20 cellular contexts compared by ENCODE assay signal in the genomic region with DNA sequence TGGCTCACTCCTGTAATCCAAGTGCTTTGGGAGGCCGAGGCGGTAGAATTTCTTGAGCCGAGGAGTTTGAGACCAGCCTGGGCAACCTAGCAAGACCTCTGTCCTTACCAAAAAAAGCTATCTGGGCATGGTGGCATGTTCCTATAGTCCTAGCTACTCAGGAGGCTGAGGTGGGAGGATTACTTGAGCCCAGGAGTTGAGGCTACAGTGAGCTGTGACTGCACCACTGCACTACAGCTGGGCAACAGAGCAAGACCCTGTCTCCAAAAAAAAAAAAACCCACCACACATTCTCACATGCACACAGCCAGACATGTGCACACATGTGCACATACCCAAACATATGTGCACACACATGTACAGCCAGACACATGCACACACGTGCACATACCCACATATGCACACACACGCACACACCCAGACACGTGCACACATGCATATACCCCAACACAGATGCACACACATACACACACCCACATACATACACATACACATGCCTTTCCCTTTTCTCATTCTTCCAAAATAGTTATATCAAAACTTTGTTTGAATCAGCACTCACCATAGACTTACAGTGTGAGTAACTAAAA. TPM values are rescaled to one million over a fixed set of nuclear protein-coding genes. Genes with fewer than 3 reads are reported as not detected.
A peak's percentile ranks its signal among the peaks of the same experiment; 100 is the strongest.
DNase-seq lines count a peak whose midpoint lies in the region; ATAC-seq, FAIRE-seq and TF ChIP-seq lines count a peak whose summit lies in the region.
"Had no signal": no experiment of that assay in that cellular context is flagged by ENCODE, and none has a peak within 500 bp of the region (broad histone marks: within the 10 kb centered on the region; RNA-seq: fewer than 3 reads in every experiment).

No MANE protein-coding gene starts in this region.

- no peaks in the 10 kb centered on the region for H3K9me3 ChIP-seq in prostate gland
- H3K9me3 ChIP-seq: Caco-2 had no signal

- FAIRE-seq in HTR-8/SVneo (lab: Jason Lieb, UNC) (peak; percentile 78), bronchial epithelial cell (lab: Jason Lieb, UNC) (peak; percentile 85)
- FAIRE-seq: D721Med, G401.6, GM12892, GM18507 had no signal

- no peaks in the 10 kb centered on the region for H3K4me1 ChIP-seq in prostate gland (replicated peaks)
- H3K4me1 ChIP-seq: Caco-2 had no signal

- H3K4me3 ChIP-seq in bronchial epithelial cell (ENCODE audit: low read depth, low read length) = no peak overlapping the region
- H3K4me3 ChIP-seq in prostate gland = no peak overlapping the region
- H3K4me3 ChIP-seq: GM23248 had no signal

- intact Hi-C loops in prostate gland (cut with DNase I) = no loop called here

- TF ChIP-seq CTCF in bronchial epithelial cell (IDR thresholded peaks at IDR 0.05; ENCODE audit: insufficient read depth, low read length, severe bottlenecking) = no peak
- no peak for TF ChIP-seq CTCF in prostate gland (IDR thresholded peaks at IDR 0.05)

- DNase-seq in HTR-8/SVneo (ENCODE audit: insufficient read length, low spot score) (no peak), bronchial epithelial cell (ENCODE audit: low read depth) (no peak), prostate gland (ENCODE audit: low spot score) (no peak), NOMO-1 (lab: John Stamatoyannopoulos, UW; ENCODE audit: unreplicated experiment in 2 of 2) (no peak), AG08395 (ENCODE audit: low spot score) (no peak)
- DNase-seq: ACHN; AML-193; Caco-2; CD4-positive, alpha-beta T cell; GM23248; IMR-90; KBM-7 had no signal

- TF ChIP-seq POLR2A in prostate gland (IDR thresholded peaks at IDR 0.05) = no peak

- H3K36me3 ChIP-seq in bronchial epithelial cell (ENCODE audit: control insufficient read depth, insufficient read depth, low read length) = no peaks in the 10 kb centered on the region
- H3K36me3 ChIP-seq in prostate gland = no peaks in the 10 kb centered on the region

- H3K27me3 ChIP-seq in bronchial epithelial cell (ENCODE audit: control insufficient read depth, insufficient read depth, low read length) = no peaks in the 10 kb centered on the region
- H3K27me3 ChIP-seq in prostate gland (replicated peaks; ENCODE audit: insufficient read depth) = no peaks in the 10 kb centered on the region

- peak overlapping the region; percentile 80 to 87 for H3K27ac ChIP-seq in prostate gland
- H3K27ac ChIP-seq: C4-2B, GM23248 had no signal

- no peak for ATAC-seq in HG03520 (IDR thresholded peaks at IDR 0.05; ENCODE audit: unreplicated experiment)
- ATAC-seq: HCT116 had no signal

- WGBS in prostate gland = 92% methylated on average over 6 of the region's 6 CpGs

RNA-seq across cellular contexts. Expression of a gene that starts 14.2 kb away (rescaled TPM):
- total RNA-seq in bronchial epithelial cell (under 0.01 TPM in 2 replicates), prostate gland (100 to 1,000 TPM; 224 to 392 TPM)
- total RNA-seq: GM23248, HT-29, IMR-90 had no signal

Comparison
In these comparisons a context has a peak if more than half of its experiments do, and no peak if none do; other contexts are left out.
1. RNA of a gene that starts 14.2 kb away (total RNA-seq): 224 to 392 TPM in prostate gland; under 0.01 TPM in bronchial epithelial cell; every median in the first group is over 100 times any median in the second.